Comparison of ENCODE assay signal across 8 cellular contexts in genomic region chr10:112307631-112308502, GRCh38. TPM values are rescaled to one million over a fixed set of nuclear protein-coding genes. Genes with fewer than 3 reads are reported as not detected.
DNase-seq lines count a peak whose midpoint lies in the region; TF ChIP-seq lines count a peak whose summit lies in the region.

No MANE protein-coding gene starts in this region.

- H3K4me3 ChIP-seq in DOHH2 (ENCODE audit: low read length), result no peak overlapping the region
- no peak overlapping the region for H3K4me3 ChIP-seq in fibroblast of the aortic adventitia (ENCODE audit: low read depth, low read length)
- H3K4me3 ChIP-seq in effector memory CD4-positive, alpha-beta T cell (ENCODE audit: insufficient read depth, low read depth, low read length, poor library complexity, severe bottlenecking), result no peak overlapping the region

- no peak overlapping the region for H3K27ac ChIP-seq in DOHH2 (ENCODE audit: low read depth, low read length)
- no peak overlapping the region for H3K27ac ChIP-seq in effector memory CD4-positive, alpha-beta T cell (ENCODE audit: insufficient read depth, low read length, poor library complexity, severe bottlenecking)

- no peaks in the 10 kb centered on the region for H3K36me3 Mint-ChIP-seq in osteocyte (ENCODE audit: unreplicated experiment)

- TF ChIP-seq CTCF in DOHH2 (IDR thresholded peaks at IDR 0.05; ENCODE audit: low read depth, low read length, poor library complexity, severe bottlenecking), result peak; percentile 80
- peak; percentile 49 for TF ChIP-seq CTCF in GM20000 (IDR thresholded peaks at IDR 0.05; ENCODE audit: extremely low read depth, missing control alignments)
- peak; percentile 94 for TF ChIP-seq CTCF in LNCAP (IDR thresholded peaks at IDR 0.05)
- TF ChIP-seq CTCF in fibroblast of the aortic adventitia (IDR thresholded peaks at IDR 0.05; ENCODE audit: insufficient read depth, low read length), result peak; percentile 91
- TF ChIP-seq CTCF in osteocyte (IDR thresholded peaks at IDR 0.05), result peak; percentile 60

- H3K9me3 ChIP-seq in DOHH2 (ENCODE audit: control insufficient read depth, insufficient read depth, low read length), result no peaks in the 10 kb centered on the region
- no peaks in the 10 kb centered on the region for H3K9me3 ChIP-seq in effector memory CD4-positive, alpha-beta T cell (ENCODE audit: control insufficient read depth, low read length)

- H3K4me3 Mint-ChIP-seq in osteocyte (ENCODE audit: unreplicated experiment), result no peak overlapping the region

- no peaks in the 10 kb centered on the region for H3K9me3 Mint-ChIP-seq in osteocyte (ENCODE audit: unreplicated experiment)

- peaks cover 23% of the 10 kb centered on the region for H3K27me3 Mint-ChIP-seq in osteocyte (ENCODE audit: unreplicated experiment)

- no peak overlapping the region for H3K27ac Mint-ChIP-seq in osteocyte (ENCODE audit: unreplicated experiment)

- H3K36me3 ChIP-seq in DOHH2 (ENCODE audit: control insufficient read depth, low read length), result no peaks in the 10 kb centered on the region
- H3K36me3 ChIP-seq in effector memory CD4-positive, alpha-beta T cell (ENCODE audit: control insufficient read depth, insufficient read depth, low read length), result no peaks in the 10 kb centered on the region

- no peak overlapping the region for H3K4me2 ChIP-seq in DOHH2 (ENCODE audit: low read length)

- H3K79me2 ChIP-seq in DOHH2 (ENCODE audit: control insufficient read depth, low read length), result no peaks in the 10 kb centered on the region

- no peaks in the 10 kb centered on the region for H3F3A ChIP-seq in DOHH2 (ENCODE audit: control insufficient read depth, insufficient read depth)

- H4K20me1 ChIP-seq in DOHH2 (ENCODE audit: control insufficient read depth, insufficient read depth, low read depth, low read length), result no peaks in the 10 kb centered on the region

- no peaks in the 10 kb centered on the region for H3K9me2 ChIP-seq in DOHH2 (replicated peaks; ENCODE audit: control insufficient read depth, low read length)

- H3K4me1 ChIP-seq in DOHH2 (ENCODE audit: control insufficient read depth, low read length), result no peaks in the 10 kb centered on the region
- H3K4me1 ChIP-seq in effector memory CD4-positive, alpha-beta T cell (ENCODE audit: control insufficient read depth, insufficient read depth, low read length, poor library complexity, severe bottlenecking), result no peaks in the 10 kb centered on the region

- H3K4me1 Mint-ChIP-seq in osteocyte (ENCODE audit: unreplicated experiment), result no peaks in the 10 kb centered on the region

- DNase-seq in GM20000 (ENCODE audit: low spot score) (peak; percentile 69), fibroblast of the aortic adventitia (ENCODE audit: low read depth) (peak; percentile 62), osteocyte (ENCODE audit: extremely low spot score, unreplicated experiment) (no peak), NCI-H128 (lab: John Stamatoyannopoulos, UW; ENCODE audit: unreplicated experiment) (no peak)
- peak; percentile 27 to 30 for DNase-seq in activated CD4-positive, alpha-beta T cell treated with anti-CD3 and anti-CD28 coated beads, Interleukin-2, amount 50 U/mL, for 48 hours
- no peak for DNase-seq in effector memory CD4-positive, alpha-beta T cell

- H3K27me3 ChIP-seq in DOHH2 (ENCODE audit: control insufficient read depth, low read length), result peaks cover 13% of the 10 kb centered on the region
- H3K27me3 ChIP-seq in effector memory CD4-positive, alpha-beta T cell (replicated peaks; ENCODE audit: control insufficient read depth, insufficient read depth, low read length, poor library complexity, severe bottlenecking), result peaks cover 1% of the 10 kb centered on the region

RNA-seq across cellular contexts. Expression of gene TECTB, which starts 24.7 kb away (rescaled TPM):
- not detected in 2 replicates for total RNA-seq in fibroblast of the aortic adventitia (ENCODE audit: low replicate concordance)
- not detected in 2 replicates for total RNA-seq in osteocyte

Comparison
In these comparisons a context has a peak if more than half of its experiments do, and no peak if none do; other contexts are left out.
1. DNase-seq: peak in GM20000 (single experiment), activated CD4-positive, alpha-beta T cell treated with anti-CD3 and anti-CD28 coated beads, Interleukin-2, amount 50 U/mL, for 48 hours (2 of 2) and fibroblast of the aortic adventitia (single experiment); none in osteocyte (single experiment), effector memory CD4-positive, alpha-beta T cell (0 of 3) and NCI-H128 (single experiment).
2. Peak in every context shown above with its lines, with median percentiles within 50 percentile points of each other: CTCF ChIP-seq.